ENCODE assay signal across 23 cellular contexts in genomic region chr12:47412837-47413236, GRCh38.
"Had no signal": no experiment of that assay in that cellular context is flagged by ENCODE, and none has a peak within 500 bp of the region (broad histone marks: within the 10 kb centered on the region; RNA-seq: fewer than 3 reads in every experiment).

No MANE protein-coding gene starts in this region.

- ATAC-seq: activated CD8-positive, alpha-beta memory T cell treated with anti-CD3 and anti-CD28 coated beads, Interleukin-2, amount 10 ng/mL, durations not matched to agents 7 days and 5 days; body of pancreas; gastroesophageal sphincter; left cardiac atrium had no signal

- DNase-seq: activated CD4-positive, alpha-beta T cell treated with anti-CD3 and anti-CD28 coated beads, Interleukin-2, amount 50 U/mL, for 4 hours; activated CD8-positive, alpha-beta memory T cell treated with anti-CD3 and anti-CD28 coated beads, Interleukin-2, amount 10 ng/mL, durations not matched to agents 7 days and 5 days; activated effector memory CD4-positive, alpha-beta T cell treated with anti-CD3 and anti-CD28 coated beads, Interleukin-2, amount 50 U/mL, for 16 hours; anterior cingulate cortex; body of pancreas; head of caudate nucleus; islet precursor cell; left cardiac atrium; midbrain; ovary; SK-N-SH; stimulated activated CD4-positive, alpha-beta T cell treated with anti-CD3 and anti-CD28 coated beads, Interleukin-4, amount 100 ng/mL, for 24 hours; stimulated activated naive CD4-positive, alpha-beta T cell treated with Interleukin-2 at 50 U/mL for 16 hours had no signal

- H3K27me3 ChIP-seq: body of pancreas, cardiac muscle cell, gastroesophageal sphincter, neutrophil, ovary, right atrium auricular region, tibial nerve had no signal

- H3K4me1 Mint-ChIP-seq: nephron had no signal

- H3K4me3 ChIP-seq: body of pancreas, cardiac muscle cell, gastroesophageal sphincter, ovary, prostate gland, right atrium auricular region, tibial nerve had no signal

- H3K27ac Mint-ChIP-seq: activated CD8-positive, alpha-beta memory T cell treated with anti-CD3 and anti-CD28 coated beads, Interleukin-2, amount 10 ng/mL, durations not matched to agents 7 days and 5 days; nephron; T-helper 2 cell treated with Interferon-gamma antibody and Interleukin-4, amounts not matched to agents 5 μg/mL and 100 μg/mL, for 36 hours had no signal

- H3K36me3 ChIP-seq: cardiac muscle cell, gastroesophageal sphincter, neutrophil, ovary, prostate gland, right atrium auricular region, tibial nerve had no signal

- H3K27ac ChIP-seq: body of pancreas, cardiac muscle cell, epithelial cell of prostate, gastroesophageal sphincter, neutrophil, ovary, prostate gland, right atrium auricular region, tibial nerve, VCaP had no signal

- H3K9me3 ChIP-seq: body of pancreas, gastroesophageal sphincter, neutrophil, ovary, prostate gland, right atrium auricular region, SK-N-SH, tibial nerve had no signal

- H3K4me3 Mint-ChIP-seq: activated CD8-positive, alpha-beta memory T cell treated with anti-CD3 and anti-CD28 coated beads, Interleukin-2, amount 10 ng/mL, durations not matched to agents 7 days and 5 days; nephron; T-helper 2 cell treated with Interferon-gamma antibody and Interleukin-4, amounts not matched to agents 5 μg/mL and 100 μg/mL, for 36 hours had no signal

- H3K9me3 Mint-ChIP-seq: nephron; T-helper 2 cell treated with Interferon-gamma antibody and Interleukin-4, amounts not matched to agents 5 μg/mL and 100 μg/mL, for 36 hours had no signal

- H3K27me3 Mint-ChIP-seq: activated CD8-positive, alpha-beta memory T cell treated with anti-CD3 and anti-CD28 coated beads, Interleukin-2, amount 10 ng/mL, durations not matched to agents 7 days and 5 days had no signal

- H3K4me1 ChIP-seq: gastroesophageal sphincter, prostate gland, right atrium auricular region had no signal
